ENCODE assay signal across 9 cellular contexts in the genomic region with DNA sequence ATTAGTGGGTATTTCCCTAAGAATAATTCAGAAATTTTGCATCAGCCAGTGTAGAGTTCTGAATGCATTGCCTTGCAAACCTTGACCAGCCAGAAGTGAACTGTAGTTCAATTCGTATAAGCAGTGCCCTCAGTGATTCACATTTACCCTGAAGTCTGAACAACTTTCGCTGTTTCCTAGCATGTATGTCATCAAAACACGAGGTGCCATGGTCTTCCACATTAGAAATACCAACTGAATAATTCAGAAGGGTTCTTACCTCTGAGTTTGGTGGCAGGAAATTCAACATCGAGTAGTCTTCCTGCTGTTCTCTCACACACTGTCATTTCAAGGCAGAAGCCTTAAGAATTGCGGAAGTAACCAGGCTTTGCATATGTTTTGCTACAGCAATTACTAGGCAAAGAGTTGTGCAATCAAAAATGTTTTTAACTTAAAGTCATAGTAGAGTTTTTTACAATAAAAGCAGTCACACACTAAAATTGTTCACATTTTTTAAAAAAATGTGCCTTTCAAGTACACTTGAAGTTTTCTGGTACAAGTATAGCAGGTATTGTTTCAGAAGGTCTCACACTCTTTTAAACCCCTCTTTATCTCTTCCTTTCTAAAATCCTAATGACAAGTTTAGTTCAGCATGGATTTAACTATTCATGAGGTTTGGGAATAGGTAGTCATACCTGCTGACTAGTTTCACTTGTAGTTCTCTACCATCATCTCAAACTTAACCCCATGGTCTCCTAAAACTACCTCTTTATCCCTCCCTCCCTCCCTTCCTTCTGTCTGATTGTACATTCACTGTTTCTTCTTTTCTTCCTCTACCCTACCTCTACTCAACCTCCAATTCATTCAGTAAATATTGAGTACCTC.
DNase-seq lines count a peak whose midpoint lies in the region; ATAC-seq and TF ChIP-seq lines count a peak whose summit lies in the region.
"Had no signal": no experiment of that assay in that cellular context is flagged by ENCODE, and none has a peak within 500 bp of the region (broad histone marks: within the 10 kb centered on the region; RNA-seq: fewer than 3 reads in every experiment).

No MANE protein-coding gene starts in this region.

- intact Hi-C loops in activated T-helper 2 cell treated with anti-CD3 and anti-CD28 coated beads, Interferon-gamma antibody, Interleukin-2, Interleukin-4, amounts not matched to agents 10 μg/mL and 5 μg/mL and 100 μg/mL, durations not matched to agents 14 hours and 24 hours and 36 hours (cut with micrococcal nuclease) = loop anchor here (1.0 to 2.0 kb wide), 4 partner anchors 40 to 466 kb away; no protein-coding TSS in a partner anchor

- H3K4me1 Mint-ChIP-seq in CD8-positive, alpha-beta memory T cell = peaks cover 18 to 21% (median 20%) of the 10 kb centered on the region in 3 donors
- H3K4me1 Mint-ChIP-seq in activated T-helper 2 cell treated with anti-CD3 and anti-CD28 coated beads, Interferon-gamma antibody, Interleukin-2, Interleukin-4, amounts not matched to agents 10 μg/mL and 5 μg/mL and 100 μg/mL, durations not matched to agents 14 hours and 24 hours and 36 hours (ENCODE audit: low read depth) = peaks cover 18% of the 10 kb centered on the region

- H3K4me3 Mint-ChIP-seq in CD8-positive, alpha-beta memory T cell = peak overlapping the region; percentile 32 to 77 (median 72)
- H3K4me3 Mint-ChIP-seq in activated T-helper 2 cell treated with anti-CD3 and anti-CD28 coated beads, Interferon-gamma antibody, Interleukin-2, Interleukin-4, amounts not matched to agents 10 μg/mL and 5 μg/mL and 100 μg/mL, durations not matched to agents 14 hours and 24 hours and 36 hours (ENCODE audit: low read depth) = peak overlapping the region; percentile 55

- CTCF ChIA-PET in CD8-positive, alpha-beta memory T cell (lab: Charles Lee) = no interaction called here

- H3K27me3 Mint-ChIP-seq in CD8-positive, alpha-beta memory T cell = no peaks in the 10 kb centered on the region
- H3K27me3 Mint-ChIP-seq in activated T-helper 2 cell treated with anti-CD3 and anti-CD28 coated beads, Interferon-gamma antibody, Interleukin-2, Interleukin-4, amounts not matched to agents 10 μg/mL and 5 μg/mL and 100 μg/mL, durations not matched to agents 14 hours and 24 hours and 36 hours (ENCODE audit: low read depth) = no peaks in the 10 kb centered on the region

- no peak overlapping the region for H3K27ac ChIP-seq in CD8-positive, alpha-beta memory T cell (ENCODE audit: low read depth, low read length)
- H3K27ac ChIP-seq in osteoblast (ENCODE audit: low read depth, low read length) = peak overlapping the region; percentile 72
- H3K27ac ChIP-seq: KMS-11 had no signal

- no peak overlapping the region for H3K4me3 ChIP-seq in CD8-positive, alpha-beta memory T cell (ENCODE audit: low read length)
- peak overlapping the region; percentile 42 for H3K4me3 ChIP-seq in osteoblast (ENCODE audit: insufficient read depth, low read length)

- H3K36me3 Mint-ChIP-seq in CD8-positive, alpha-beta memory T cell = peaks cover 15 to 64% (median 21%) of the 10 kb centered on the region in 3 donors
- peaks cover 42% of the 10 kb centered on the region for H3K36me3 Mint-ChIP-seq in activated T-helper 2 cell treated with anti-CD3 and anti-CD28 coated beads, Interferon-gamma antibody, Interleukin-2, Interleukin-4, amounts not matched to agents 10 μg/mL and 5 μg/mL and 100 μg/mL, durations not matched to agents 14 hours and 24 hours and 36 hours (ENCODE audit: low read depth)

- ATAC-seq in GM19324 (IDR thresholded peaks at IDR 0.05; ENCODE audit: low FRiP score, unreplicated experiment) = peak; percentile 97
- ATAC-seq in HG03196 (IDR thresholded peaks at IDR 0.05; ENCODE audit: unreplicated experiment) = peak; percentile 98

- H3K9me3 ChIP-seq in CD8-positive, alpha-beta memory T cell (ENCODE audit: low read length) = no peaks in the 10 kb centered on the region
- H3K9me3 ChIP-seq in osteoblast (ENCODE audit: low read depth, low read length) = no peaks in the 10 kb centered on the region

- peaks cover 5% of the 10 kb centered on the region for H3K36me3 ChIP-seq in CD8-positive, alpha-beta memory T cell (ENCODE audit: insufficient read depth, low read length)
- H3K36me3 ChIP-seq in osteoblast (ENCODE audit: insufficient read depth, low read length) = peaks cover 36% of the 10 kb centered on the region

- H2AFZ ChIP-seq in osteoblast (ENCODE audit: low read length) = peak overlapping the region; percentile 25

- no peaks in the 10 kb centered on the region for H3K27me3 ChIP-seq in CD8-positive, alpha-beta memory T cell (ENCODE audit: insufficient read depth, low read length, poor library complexity, severe bottlenecking)
- H3K27me3 ChIP-seq in osteoblast (ENCODE audit: insufficient read depth, low read length) = no peaks in the 10 kb centered on the region

- H3K79me2 ChIP-seq in osteoblast (ENCODE audit: insufficient read depth, low read length) = peaks cover 3% of the 10 kb centered on the region

- H3K9me3 Mint-ChIP-seq in CD8-positive, alpha-beta memory T cell = no peaks in the 10 kb centered on the region
- no peaks in the 10 kb centered on the region for H3K9me3 Mint-ChIP-seq in activated T-helper 2 cell treated with anti-CD3 and anti-CD28 coated beads, Interferon-gamma antibody, Interleukin-2, Interleukin-4, amounts not matched to agents 10 μg/mL and 5 μg/mL and 100 μg/mL, durations not matched to agents 14 hours and 24 hours and 36 hours

- H3K4me2 ChIP-seq in osteoblast (ENCODE audit: insufficient read depth, low read length) = peak overlapping the region; percentile 58
- H3K4me2 ChIP-seq: KMS-11 had no signal

- H3K27ac Mint-ChIP-seq in CD8-positive, alpha-beta memory T cell = peak overlapping the region; percentile 32 to 96 (median 82)
- H3K27ac Mint-ChIP-seq in activated T-helper 2 cell treated with anti-CD3 and anti-CD28 coated beads, Interferon-gamma antibody, Interleukin-2, Interleukin-4, amounts not matched to agents 10 μg/mL and 5 μg/mL and 100 μg/mL, durations not matched to agents 14 hours and 24 hours and 36 hours = peak overlapping the region; percentile 79

- peaks cover 6% of the 10 kb centered on the region for H3K4me1 ChIP-seq in CD8-positive, alpha-beta memory T cell (ENCODE audit: insufficient read depth, low read length)
- peaks cover 13% of the 10 kb centered on the region for H3K4me1 ChIP-seq in osteoblast (ENCODE audit: insufficient read depth, low read length)

- peak in 2 of 5 donors; percentile 16 to 38 for DNase-seq in CD8-positive, alpha-beta memory T cell
- DNase-seq in activated T-helper 2 cell treated with anti-CD3 and anti-CD28 coated beads, Interferon-gamma antibody, Interleukin-2, Interleukin-4, amounts not matched to agents 10 μg/mL and 5 μg/mL and 100 μg/mL, durations not matched to agents 14 hours and 24 hours and 36 hours (ENCODE audit: low spot score) = peak; percentile 11
- peak; percentile 41 for DNase-seq in osteoblast (ENCODE audit: insufficient read length, low spot score, missing footprints)
- no peak for DNase-seq in occipital lobe (lab: John Stamatoyannopoulos, UW)
- DNase-seq in OCI-M2 (lab: John Stamatoyannopoulos, UW; ENCODE audit: unreplicated experiment) = no peak
- DNase-seq in NCI-H748 treated with DMSO at 0.1 percent for 48 hours (lab: John Stamatoyannopoulos, UW) = no peak

- no peak for TF ChIP-seq CTCF in osteoblast (IDR thresholded peaks at IDR 0.05; ENCODE audit: extremely low read depth, low read depth, low read length)

- no peaks in the 10 kb centered on the region for H4K20me1 ChIP-seq in osteoblast (ENCODE audit: insufficient read depth, low read length)

- POLR2A ChIA-PET in CD8-positive, alpha-beta memory T cell (lab: Charles Lee) = no interaction called here

Comparison
In these comparisons a context has a peak if more than half of its experiments do, and no peak if none do; other contexts are left out.
1. DNase-seq: peak in activated T-helper 2 cell treated with anti-CD3 and anti-CD28 coated beads, Interferon-gamma antibody, Interleukin-2, Interleukin-4, amounts not matched to agents 10 μg/mL and 5 μg/mL and 100 μg/mL, durations not matched to agents 14 hours and 24 hours and 36 hours (single experiment) and osteoblast (single experiment); none in occipital lobe (single experiment), OCI-M2 (single experiment) and NCI-H748 treated with DMSO at 0.1 percent for 48 hours (single experiment).